In genomic region chr19:57351867-57352266, GRCh38 we compare ENCODE assay signal across 9 cellular contexts. TPM values are rescaled to one million over a fixed set of nuclear protein-coding genes. Genes with fewer than 3 reads are reported as not detected.
DNase-seq lines count a peak whose midpoint lies in the region; ATAC-seq and TF ChIP-seq lines count a peak whose summit lies in the region.
"Had no signal": no experiment of that assay in that cellular context is flagged by ENCODE, and none has a peak within 500 bp of the region (broad histone marks: within the 10 kb centered on the region; RNA-seq: fewer than 3 reads in every experiment).

No MANE protein-coding gene starts in this region.

- peak; percentile 36 for DNase-seq in ELR (ENCODE audit: low read depth)
- no peak for DNase-seq in PC-3
- no peak for DNase-seq in osteocyte (ENCODE audit: extremely low spot score, unreplicated experiment)
- no peak for DNase-seq in GOT3 (lab: John Stamatoyannopoulos, UW)
- DNase-seq in cortex of kidney (lab: John Stamatoyannopoulos, UW) = no peak
- DNase-seq in NCI-H1417 (lab: John Stamatoyannopoulos, UW) = no peak
- no peak for DNase-seq in stimulated activated CD4-positive, alpha-beta T cell treated with anti-CD3 and anti-CD28 coated beads, Interleukin-12 subunit alpha, Interleukin-12 subunit beta, amount 100 ng/mL, for 4 hours
- DNase-seq: NCI-H2107 had no signal

- BruUV-seq in PC-3 (replicated peaks; lab: Mats Ljungman, UMichigan) = no TSS peak

- peaks cover 52% of the 10 kb centered on the region for H3K36me3 Mint-ChIP-seq in osteocyte (ENCODE audit: unreplicated experiment)

- H3K79me2 ChIP-seq in PC-3 (ENCODE audit: low read length) = peaks cover 34% of the 10 kb centered on the region

- no peak overlapping the region for H3K27ac ChIP-seq in PC-3 (ENCODE audit: low read length)

- peak overlapping the region; percentile 88 for H3K9ac ChIP-seq in PC-3 (ENCODE audit: low read length)

- ATAC-seq in PC-3 (peak; percentile 24), esophagus mucosa (peak; percentile 20)

- peaks cover 23% of the 10 kb centered on the region for H3K9me3 Mint-ChIP-seq in osteocyte (ENCODE audit: unreplicated experiment)

- peak overlapping the region; percentile 94 for H3K4me3 Mint-ChIP-seq in osteocyte (ENCODE audit: unreplicated experiment)

- intact Hi-C loops in PC-3 (cut with micrococcal nuclease) = loop anchor here (1.0 kb wide), 4 partner anchors 11 to 248 kb away; partner anchors contain the start of genes TRAPPC2B, ZNF460, ZNF547 and ZNF805

- H3K27me3 Mint-ChIP-seq in osteocyte (ENCODE audit: unreplicated experiment) = no peaks in the 10 kb centered on the region

- POLR2A ChIA-PET in PC-3 (lab: Charles Lee; ENCODE audit: unreplicated experiment) = no interaction called here

- H3K36me3 ChIP-seq in PC-3 (ENCODE audit: low read depth, low read length) = peaks cover 42% of the 10 kb centered on the region

- H3K27me3 ChIP-seq in PC-3 (ENCODE audit: low read length) = no peaks in the 10 kb centered on the region

- H3K4me3 ChIP-seq in PC-3 (ENCODE audit: low read length) = peak overlapping the region; percentile 91

- CTCF ChIA-PET in PC-3 (lab: Charles Lee) = no interaction called here

- peak overlapping the region; percentile 90 for H2AFZ ChIP-seq in PC-3 (ENCODE audit: low read length)

- H3K9me3 ChIP-seq in PC-3 (ENCODE audit: low read length) = no peaks in the 10 kb centered on the region

- TF ChIP-seq CTCF in PC-3 (conservative IDR thresholded peaks at IDR 0.05; ENCODE audit: low read depth, low read length) = peak; percentile 32; the same call in 1 of the 2 replicates
- TF ChIP-seq CTCF in osteocyte (IDR thresholded peaks at IDR 0.05) = no peak

- H3K27ac Mint-ChIP-seq in osteocyte (ENCODE audit: unreplicated experiment) = peak overlapping the region; percentile 91

- no peaks in the 10 kb centered on the region for H3K9me2 ChIP-seq in PC-3 (replicated peaks; ENCODE audit: low read length)

- peak overlapping the region; percentile 94 for H3K4me2 ChIP-seq in PC-3 (ENCODE audit: low read length)

- H3K4me1 Mint-ChIP-seq in osteocyte (ENCODE audit: unreplicated experiment) = peaks cover 24% of the 10 kb centered on the region

- H4K20me1 ChIP-seq in PC-3 (ENCODE audit: low read length) = no peaks in the 10 kb centered on the region

- peaks cover 20% of the 10 kb centered on the region for H3K4me1 ChIP-seq in PC-3 (ENCODE audit: insufficient read depth, low read length)

- H3F3A ChIP-seq in PC-3 (ENCODE audit: low read length, unreplicated experiment) = no peaks in the 10 kb centered on the region

RNA-seq across cellular contexts. Expression of gene ZNF304, which starts 0.8 kb away (rescaled TPM):
- total RNA-seq in PC-3 (2014; rRNA removed) (8.1 and 8.2 TPM in 2 replicates), esophagus mucosa (5.3 TPM), osteocyte (9.5 and 11.0 TPM in 2 replicates)

RNA-seq across cellular contexts. Expression of gene TRAPPC2B, which starts 11.5 kb away (rescaled TPM):
- total RNA-seq in PC-3 (2014; rRNA removed) (16.1 and 21.0 TPM in 2 replicates), esophagus mucosa (8.4 TPM), osteocyte (10.9 and 13.4 TPM in 2 replicates)

RNA-seq across cellular contexts. Expression of gene ZNF547, which starts 11.5 kb away (rescaled TPM):
- total RNA-seq in PC-3 (2014; rRNA removed) (0.81 and 3.2 TPM in 2 replicates), esophagus mucosa (1.4 TPM), osteocyte (3.4 and 5.5 TPM in 2 replicates)

RNA-seq across cellular contexts. Expression of gene ZNF543, which starts 31.6 kb away (rescaled TPM):
- total RNA-seq in PC-3 (2014; rRNA removed) (5.2 and 7.6 TPM in 2 replicates), esophagus mucosa (4.5 TPM), osteocyte (7.1 and 7.3 TPM in 2 replicates)

RNA-seq across cellular contexts. Expression of gene ZNF548, which starts 37.8 kb away (rescaled TPM):
- 14.4 and 21.8 TPM in 2 replicates for total RNA-seq in PC-3 (2014; rRNA removed)
- 6.9 TPM for total RNA-seq in esophagus mucosa
- total RNA-seq in osteocyte = 18.3 and 19.8 TPM in 2 replicates
